1 cellular context compared by ENCODE assay signal in the genomic region with DNA sequence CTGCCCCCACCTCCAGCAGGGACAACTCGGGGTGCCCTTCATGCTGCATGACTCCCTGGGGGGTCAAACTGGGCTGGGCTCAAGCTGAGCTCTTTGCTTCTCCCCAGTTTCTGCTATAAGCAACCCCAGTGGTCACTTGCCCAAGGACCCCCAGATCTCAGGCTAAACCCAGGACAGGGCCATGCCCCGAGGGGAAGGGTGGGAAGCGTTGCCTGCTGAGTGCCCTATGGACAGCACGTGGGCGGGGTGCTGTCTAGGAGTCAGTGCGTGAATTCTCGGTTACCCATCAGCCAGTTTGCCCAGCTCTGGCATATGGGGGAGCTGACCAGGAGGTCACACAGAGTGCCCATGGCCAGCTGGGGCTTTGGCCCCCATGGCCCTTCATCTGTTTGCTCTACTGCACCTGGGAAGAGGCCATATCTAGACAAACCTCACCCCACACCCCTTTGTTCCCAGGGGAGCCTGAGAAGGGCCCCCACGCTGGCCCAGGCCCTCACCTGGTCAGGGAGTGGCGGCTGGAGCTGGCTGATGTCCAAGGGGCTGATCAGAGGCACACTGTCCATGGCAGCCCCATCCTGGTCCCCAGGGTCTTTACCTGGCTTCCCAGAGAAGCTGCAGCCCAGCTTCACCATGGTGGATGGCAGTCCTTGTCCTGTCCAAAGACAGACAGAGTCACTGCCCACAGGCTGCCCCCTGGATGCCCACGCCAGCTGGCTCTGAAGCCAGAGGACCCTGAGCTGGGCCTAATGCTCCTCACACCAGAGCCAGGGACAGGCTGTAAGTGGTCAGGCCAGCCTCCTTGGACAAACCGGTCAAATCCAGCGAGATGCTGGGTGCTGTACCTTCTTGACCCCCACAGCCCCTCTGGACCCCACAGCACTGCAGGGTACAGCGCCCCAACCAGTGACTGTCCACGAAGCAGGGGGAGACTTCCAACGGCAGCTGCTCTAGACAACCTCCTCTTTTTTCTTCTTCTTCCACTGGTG.
TF ChIP-seq lines count a peak whose summit lies in the region.

No MANE protein-coding gene starts in this region.

TF ChIP-seq in GM23338, 12 proteins besides CTCF, POLR2A, EP300 and RAD21 (continued from another document):
- TF ChIP-seq, protein P1, sequence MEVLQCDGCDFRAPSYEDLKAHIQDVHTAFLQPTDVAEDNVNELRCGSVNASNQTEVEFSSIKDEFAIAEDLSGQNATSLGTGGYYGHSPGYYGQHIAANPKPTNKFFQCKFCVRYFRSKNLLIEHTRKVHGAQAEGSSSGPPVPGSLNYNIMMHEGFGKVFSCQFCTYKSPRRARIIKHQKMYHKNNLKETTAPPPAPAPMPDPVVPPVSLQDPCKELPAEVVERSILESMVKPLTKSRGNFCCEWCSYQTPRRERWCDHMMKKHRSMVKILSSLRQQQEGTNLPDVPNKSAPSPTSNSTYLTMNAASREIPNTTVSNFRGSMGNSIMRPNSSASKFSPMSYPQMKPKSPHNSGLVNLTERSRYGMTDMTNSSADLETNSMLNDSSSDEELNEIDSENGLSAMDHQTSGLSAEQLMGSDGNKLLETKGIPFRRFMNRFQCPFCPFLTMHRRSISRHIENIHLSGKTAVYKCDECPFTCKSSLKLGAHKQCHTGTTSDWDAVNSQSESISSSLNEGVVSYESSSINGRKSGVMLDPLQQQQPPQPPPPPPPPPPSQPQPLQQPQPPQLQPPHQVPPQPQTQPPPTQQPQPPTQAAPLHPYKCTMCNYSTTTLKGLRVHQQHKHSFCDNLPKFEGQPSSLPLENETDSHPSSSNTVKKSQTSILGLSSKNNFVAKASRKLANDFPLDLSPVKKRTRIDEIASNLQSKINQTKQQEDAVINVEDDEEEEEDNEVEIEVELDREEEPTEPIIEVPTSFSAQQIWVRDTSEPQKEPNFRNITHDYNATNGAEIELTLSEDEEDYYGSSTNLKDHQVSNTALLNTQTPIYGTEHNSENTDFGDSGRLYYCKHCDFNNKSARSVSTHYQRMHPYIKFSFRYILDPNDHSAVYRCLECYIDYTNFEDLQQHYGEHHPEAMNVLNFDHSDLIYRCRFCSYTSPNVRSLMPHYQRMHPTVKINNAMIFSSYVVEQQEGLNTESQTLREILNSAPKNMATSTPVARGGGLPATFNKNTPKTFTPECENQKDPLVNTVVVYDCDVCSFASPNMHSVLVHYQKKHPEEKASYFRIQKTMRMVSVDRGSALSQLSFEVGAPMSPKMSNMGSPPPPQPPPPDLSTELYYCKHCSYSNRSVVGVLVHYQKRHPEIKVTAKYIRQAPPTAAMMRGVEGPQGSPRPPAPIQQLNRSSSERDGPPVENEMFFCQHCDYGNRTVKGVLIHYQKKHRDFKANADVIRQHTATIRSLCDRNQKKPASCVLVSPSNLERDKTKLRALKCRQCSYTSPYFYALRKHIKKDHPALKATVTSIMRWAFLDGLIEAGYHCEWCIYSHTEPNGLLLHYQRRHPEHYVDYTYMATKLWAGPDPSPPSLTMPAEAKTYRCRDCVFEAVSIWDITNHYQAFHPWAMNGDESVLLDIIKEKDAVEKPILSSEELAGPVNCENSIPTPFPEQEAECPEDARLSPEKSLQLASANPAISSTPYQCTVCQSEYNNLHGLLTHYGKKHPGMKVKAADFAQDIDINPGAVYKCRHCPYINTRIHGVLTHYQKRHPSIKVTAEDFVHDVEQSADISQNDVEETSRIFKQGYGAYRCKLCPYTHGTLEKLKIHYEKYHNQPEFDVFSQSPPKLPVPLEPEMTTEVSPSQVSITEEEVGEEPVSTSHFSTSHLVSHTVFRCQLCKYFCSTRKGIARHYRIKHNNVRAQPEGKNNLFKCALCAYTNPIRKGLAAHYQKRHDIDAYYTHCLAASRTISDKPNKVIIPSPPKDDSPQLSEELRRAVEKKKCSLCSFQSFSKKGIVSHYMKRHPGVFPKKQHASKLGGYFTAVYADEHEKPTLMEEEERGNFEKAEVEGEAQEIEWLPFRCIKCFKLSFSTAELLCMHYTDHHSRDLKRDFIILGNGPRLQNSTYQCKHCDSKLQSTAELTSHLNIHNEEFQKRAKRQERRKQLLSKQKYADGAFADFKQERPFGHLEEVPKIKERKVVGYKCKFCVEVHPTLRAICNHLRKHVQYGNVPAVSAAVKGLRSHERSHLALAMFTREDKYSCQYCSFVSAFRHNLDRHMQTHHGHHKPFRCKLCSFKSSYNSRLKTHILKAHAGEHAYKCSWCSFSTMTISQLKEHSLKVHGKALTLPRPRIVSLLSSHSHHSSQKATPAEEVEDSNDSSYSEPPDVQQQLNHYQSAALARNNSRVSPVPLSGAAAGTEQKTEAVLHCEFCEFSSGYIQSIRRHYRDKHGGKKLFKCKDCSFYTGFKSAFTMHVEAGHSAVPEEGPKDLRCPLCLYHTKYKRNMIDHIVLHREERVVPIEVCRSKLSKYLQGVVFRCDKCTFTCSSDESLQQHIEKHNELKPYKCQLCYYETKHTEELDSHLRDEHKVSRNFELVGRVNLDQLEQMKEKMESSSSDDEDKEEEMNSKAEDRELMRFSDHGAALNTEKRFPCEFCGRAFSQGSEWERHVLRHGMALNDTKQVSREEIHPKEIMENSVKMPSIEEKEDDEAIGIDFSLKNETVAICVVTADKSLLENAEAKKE (CRISPR knock-in tag; IDR thresholded peaks at IDR 0.05), result no peak
